8 cellular contexts compared by ENCODE assay signal in the genomic region with DNA sequence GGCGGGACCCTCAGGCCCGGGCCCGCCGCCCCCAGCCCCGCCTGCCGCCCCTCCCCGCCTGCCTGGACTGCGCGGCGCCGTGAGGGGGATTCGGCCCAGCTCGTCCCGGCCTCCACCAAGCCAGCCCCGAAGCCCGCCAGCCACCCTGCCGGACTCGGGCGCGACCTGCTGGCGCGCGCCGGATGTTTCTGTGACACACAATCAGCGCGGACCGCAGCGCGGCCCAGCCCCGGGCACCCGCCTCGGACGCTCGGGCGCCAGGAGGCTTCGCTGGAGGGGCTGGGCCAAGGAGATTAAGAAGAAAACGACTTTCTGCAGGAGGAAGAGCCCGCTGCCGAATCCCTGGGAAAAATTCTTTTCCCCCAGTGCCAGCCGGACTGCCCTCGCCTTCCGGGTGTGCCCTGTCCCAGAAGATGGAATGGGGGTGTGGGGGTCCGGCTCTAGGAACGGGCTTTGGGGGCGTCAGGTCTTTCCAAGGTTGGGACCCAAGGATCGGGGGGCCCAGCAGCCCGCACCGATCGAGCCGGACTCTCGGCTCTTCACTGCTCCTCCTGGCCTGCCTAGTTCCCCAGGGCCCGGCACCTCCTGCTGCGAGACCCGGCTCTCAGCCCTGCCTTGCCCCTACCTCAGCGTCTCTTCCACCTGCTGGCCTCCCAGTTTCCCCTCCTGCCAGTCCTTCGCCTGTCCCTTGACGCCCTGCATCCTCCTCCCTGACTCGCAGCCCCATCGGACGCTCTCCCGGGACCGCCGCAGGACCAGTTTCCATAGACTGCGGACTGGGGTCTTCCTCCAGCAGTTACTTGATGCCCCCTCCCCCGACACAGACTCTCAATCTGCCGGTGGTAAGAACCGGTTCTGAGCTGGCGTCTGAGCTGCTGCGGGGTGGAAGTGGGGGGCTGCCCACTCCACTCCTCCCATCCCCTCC.
DNase-seq lines count a peak whose midpoint lies in the region; ATAC-seq lines count a peak whose summit lies in the region.

No MANE protein-coding gene starts in this region.

- no peak overlapping the region for H3K9ac ChIP-seq in HUES64 (ENCODE audit: low read depth, low read length)

- peak; percentile 20 for DNase-seq in CMK (ENCODE audit: low read depth)
- DNase-seq in activated CD8-positive, alpha-beta memory T cell treated with anti-CD3 and anti-CD28 coated beads for 24 hours, result peak; percentile 68
- peak; percentile 71 for DNase-seq in cardiac septum (ENCODE audit: low spot score)
- DNase-seq in sciatic nerve (ENCODE audit: low spot score), result no peak
- DNase-seq in DMS79 treated with DMSO at 0.1 percent for 48 hours (lab: John Stamatoyannopoulos, UW), result no peak
- no peak for DNase-seq in NCI-H187 (lab: John Stamatoyannopoulos, UW)

- peaks cover 100% of the 10 kb centered on the region for H3K27me3 ChIP-seq in HUES64 (ENCODE audit: insufficient read depth, low read length)

- H3K4me1 ChIP-seq in HUES64 (ENCODE audit: insufficient read depth, low read length), result peaks cover 9% of the 10 kb centered on the region

- peak; percentile 27 for ATAC-seq in sciatic nerve
- ATAC-seq in HG02973 (IDR thresholded peaks at IDR 0.05; ENCODE audit: unreplicated experiment), result no peak

- H3K4me3 ChIP-seq in HUES64 (ENCODE audit: low read length), result peak overlapping the region; percentile 38

- intact Hi-C loops in cardiac septum (cut with DNase I), result no loop called here
- intact Hi-C loops in sciatic nerve (cut with DNase I), result no loop called here

- no peaks in the 10 kb centered on the region for H3K36me3 ChIP-seq in HUES64 (ENCODE audit: insufficient read depth, low read length)

- no peak overlapping the region for H3K27ac ChIP-seq in HUES64 (ENCODE audit: low read depth, low read length)

- H3K9me3 ChIP-seq in HUES64 (ENCODE audit: insufficient read depth, low read depth, low read length), result no peaks in the 10 kb centered on the region

- 1% methylated on average over 69 of the region's 69 CpGs for WGBS in HUES64

Comparison
In these comparisons a context has a peak if more than half of its experiments do, and no peak if none do; other contexts are left out.
1. DNase-seq: peak in CMK (single experiment), activated CD8-positive, alpha-beta memory T cell treated with anti-CD3 and anti-CD28 coated beads for 24 hours (single experiment) and cardiac septum (single experiment); none in sciatic nerve (single experiment), DMS79 treated with DMSO at 0.1 percent for 48 hours (single experiment) and NCI-H187 (0 of 2).